10 cellular contexts compared by ENCODE assay signal in genomic region chr1:27569506-27570382, GRCh38. TPM values are rescaled to one million over a fixed set of nuclear protein-coding genes. Genes with fewer than 3 reads are reported as not detected.
DNase-seq lines count a peak whose midpoint lies in the region; ATAC-seq, FAIRE-seq and TF ChIP-seq lines count a peak whose summit lies in the region.
"Had no signal": no experiment of that assay in that cellular context is flagged by ENCODE, and none has a peak within 500 bp of the region (broad histone marks: within the 10 kb centered on the region; RNA-seq: fewer than 3 reads in every experiment).

No MANE protein-coding gene starts in this region.

- H3K27ac ChIP-seq in HUES6 (ENCODE audit: low read depth, low read length), result no peak overlapping the region; the same call in 1 of the 2 replicates
- H3K27ac ChIP-seq in astrocyte (ENCODE audit: low read depth, low read length), result no peak overlapping the region
- H3K27ac ChIP-seq in stomach, result peak overlapping the region; percentile 61 to 97 (median 95)

- H3K4me2 ChIP-seq in astrocyte (ENCODE audit: low read length), result no peak overlapping the region

- H2AFZ ChIP-seq in astrocyte (ENCODE audit: low read depth, low read length), result no peak overlapping the region

- H3K9me3 Mint-ChIP-seq in astrocyte (ENCODE audit: unreplicated experiment), result no peaks in the 10 kb centered on the region

- TF ChIP-seq CTCF in astrocyte (IDR thresholded peaks at IDR 0.05; ENCODE audit: insufficient read depth, low read depth, low read length), result no peak
- TF ChIP-seq CTCF in stomach (IDR thresholded peaks at IDR 0.05), result no peak

- FAIRE-seq in astrocyte (lab: Jason Lieb, UNC), result no peak
- FAIRE-seq: TTC549 had no signal

- WGBS in stomach, 5 donors, result 65 to 78% (median 74%) methylated on average over 14 to 15 of the region's 15 CpGs

- H3K9me3 ChIP-seq in HUES6 (ENCODE audit: control insufficient read depth, insufficient read depth, low read depth, low read length), result no peaks in the 10 kb centered on the region
- no peaks in the 10 kb centered on the region for H3K9me3 ChIP-seq in astrocyte (ENCODE audit: insufficient read depth, low read depth, low read length)
- no peaks in the 10 kb centered on the region for H3K9me3 ChIP-seq in stomach
- H3K9me3 ChIP-seq: mucosa of descending colon had no signal

- H3K27ac Mint-ChIP-seq in astrocyte (ENCODE audit: unreplicated experiment), result peak overlapping the region; percentile 81

- no peak overlapping the region for H3K9ac ChIP-seq in HUES6 (ENCODE audit: low read length)
- no peak overlapping the region for H3K9ac ChIP-seq in astrocyte (ENCODE audit: low read length)

- DNase-seq in astrocyte (ENCODE audit: low read depth), result no peak
- peak; percentile 73 for DNase-seq in islet precursor cell
- no peak for DNase-seq in stomach
- no peak for DNase-seq in effector CD8-positive, alpha-beta T cell (lab: John Stamatoyannopoulos, UW)
- DNase-seq: NCI-H1436 treated with DMSO at 0.1 percent for 48 hours had no signal

- intact Hi-C loops in stomach (cut with DNase I; ENCODE audit: low total_unique reads), result no loop called here

- ATAC-seq in HG03280 (IDR thresholded peaks at IDR 0.05; ENCODE audit: unreplicated experiment) (no peak), HG03460 (IDR thresholded peaks at IDR 0.05; ENCODE audit: unreplicated experiment) (no peak)

- H3K4me1 Mint-ChIP-seq in astrocyte (ENCODE audit: low read depth, unreplicated experiment), result peaks cover 79% of the 10 kb centered on the region

- peak overlapping the region; percentile 75 for H3K4me3 Mint-ChIP-seq in astrocyte (ENCODE audit: unreplicated experiment)

- H3K4me1 ChIP-seq in HUES6 (ENCODE audit: control insufficient read depth, insufficient read depth, low read length) (peaks cover 88% of the 10 kb centered on the region), astrocyte (ENCODE audit: insufficient read depth, low read length) (peaks cover 49% of the 10 kb centered on the region), stomach (peaks cover 99 to 100% (median 100%) of the 10 kb centered on the region in 4 donors)

- no peaks in the 10 kb centered on the region for H3K27me3 ChIP-seq in HUES6 (ENCODE audit: control insufficient read depth, insufficient read depth, low read length)
- no peaks in the 10 kb centered on the region for H3K27me3 ChIP-seq in astrocyte (ENCODE audit: insufficient read depth, low read length)
- H3K27me3 ChIP-seq in stomach, result no peaks in the 10 kb centered on the region

- no peaks in the 10 kb centered on the region for H3K36me3 ChIP-seq in HUES6 (ENCODE audit: control insufficient read depth, insufficient read depth, low read length)
- H3K36me3 ChIP-seq in astrocyte (ENCODE audit: insufficient read depth, low read length), result no peaks in the 10 kb centered on the region
- no peaks in the 10 kb centered on the region for H3K36me3 ChIP-seq in stomach

- peaks cover 95% of the 10 kb centered on the region for H4K20me1 ChIP-seq in astrocyte (ENCODE audit: insufficient read depth, low read length)

- H3K79me2 ChIP-seq in astrocyte (ENCODE audit: insufficient read depth, low read length), result peaks cover 72% of the 10 kb centered on the region

- peaks cover 8% of the 10 kb centered on the region for H3K36me3 Mint-ChIP-seq in astrocyte (ENCODE audit: low read depth, unreplicated experiment)

- no peak for TF ChIP-seq POLR2A in stomach (IDR thresholded peaks at IDR 0.05)

- H3K27me3 Mint-ChIP-seq in astrocyte (ENCODE audit: low read depth, unreplicated experiment), result no peaks in the 10 kb centered on the region

- peak overlapping the region; percentile 34 for H3K4me3 ChIP-seq in HUES6 (ENCODE audit: low read depth, low read length)
- no peak overlapping the region for H3K4me3 ChIP-seq in astrocyte (ENCODE audit: insufficient read depth, low read depth, low read length)
- H3K4me3 ChIP-seq in stomach, result no peak overlapping the region
- H3K4me3 ChIP-seq: mucosa of descending colon had no signal

- no peak for TF ChIP-seq EP300 in stomach (IDR thresholded peaks at IDR 0.05)

RNA-seq across cellular contexts. Expression of gene AHDC1, which starts 34.2 kb away (rescaled TPM):
- total RNA-seq in astrocyte (74.0 and 75.7 TPM in 2 replicates), stomach (10 to 100 TPM; 10.8 to 95.0 (median 35.1) TPM)
- 10 to 100 TPM in 1 of 3 donors, 1 to 10 TPM in 2; 5.8 to 10.3 (median 8.3) TPM for polyA plus RNA-seq in stomach

Comparison
In these comparisons a context has a peak if more than half of its experiments do, and no peak if none do; other contexts are left out.
1. H3K27ac ChIP-seq: peak in stomach (5 of 5); none in HUES6 (single experiment) and astrocyte (single experiment).